18 cellular contexts compared by ENCODE assay signal in the genomic region with DNA sequence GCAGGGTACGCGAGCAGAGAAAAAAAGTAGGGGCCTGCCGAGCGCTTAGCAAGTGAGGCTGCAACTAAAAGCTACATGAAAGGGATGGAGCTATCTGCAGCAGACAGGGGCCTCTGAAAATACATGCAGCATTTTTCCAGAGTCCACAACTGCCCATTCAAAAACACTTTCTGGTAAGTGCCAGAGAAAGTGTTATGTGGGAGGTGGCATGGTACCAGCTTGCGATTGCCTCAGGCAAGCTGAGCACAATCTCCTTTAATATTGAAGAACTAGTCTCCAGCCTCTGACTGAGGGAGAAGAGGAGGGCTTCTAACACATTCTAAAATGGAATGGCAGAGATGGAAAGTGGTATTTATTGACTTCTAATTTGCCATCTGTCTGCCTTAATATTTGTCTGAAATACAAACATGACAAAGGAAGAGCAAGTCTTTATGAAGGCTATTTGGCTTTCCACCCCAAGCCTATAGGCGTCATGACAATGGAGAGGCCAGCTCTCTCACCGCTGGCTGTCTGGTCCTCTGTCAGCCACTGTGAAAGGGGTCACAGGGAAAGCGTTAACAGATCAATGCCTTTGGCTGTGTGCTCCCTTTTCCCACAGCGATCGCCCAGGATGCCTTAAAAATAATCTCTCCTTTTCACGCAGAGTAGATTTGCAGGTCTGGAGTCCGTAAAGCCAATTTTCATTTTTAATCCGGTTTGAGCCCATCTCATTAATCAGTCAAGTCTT.
DNase-seq lines count a peak whose midpoint lies in the region; ATAC-seq and TF ChIP-seq lines count a peak whose summit lies in the region.
"Had no signal": no experiment of that assay in that cellular context is flagged by ENCODE, and none has a peak within 500 bp of the region (broad histone marks: within the 10 kb centered on the region; RNA-seq: fewer than 3 reads in every experiment).

No MANE protein-coding gene starts in this region.

- no peaks in the 10 kb centered on the region for H3K9me3 ChIP-seq in Loucy (ENCODE audit: insufficient read depth, low read depth, low read length)

- H3K79me2 ChIP-seq in Loucy (ENCODE audit: insufficient read depth, low read length): no peaks in the 10 kb centered on the region

- peaks cover 32% of the 10 kb centered on the region for H3K36me3 Mint-ChIP-seq in activated naive CD4-positive, alpha-beta T cell treated with anti-CD3 and anti-CD28 coated beads, Interleukin-2, amount 10 ng/mL, durations not matched to agents 7 days and 5 days
- H3K36me3 Mint-ChIP-seq in activated naive CD4-positive, alpha-beta T cell treated with anti-CD3 and anti-CD28 coated beads for 36 hours (ENCODE audit: low read depth): no peaks in the 10 kb centered on the region
- no peaks in the 10 kb centered on the region for H3K36me3 Mint-ChIP-seq in activated naive CD8-positive, alpha-beta T cell treated with anti-CD3 and anti-CD28 coated beads, Interleukin-2, amount 50 U/mL, for 24 hours (ENCODE audit: low read depth)
- peaks cover 6% of the 10 kb centered on the region for H3K36me3 Mint-ChIP-seq in stimulated activated effector memory CD8-positive, alpha-beta T cell treated with anti-CD3 and anti-CD28 coated beads, Interleukin-12 subunit alpha, Interleukin-12 subunit beta, amount 100 ng/mL, for 72 hours

- CTCF ChIA-PET in activated naive CD4-positive, alpha-beta T cell treated with anti-CD3 and anti-CD28 coated beads, Interleukin-2, amount 10 ng/mL, durations not matched to agents 7 days and 5 days (lab: Charles Lee): interaction anchor here (1.8 to 9.7 kb wide), 3 partner anchors 15 to 22 kb away, joined by 5 to 76 read pairs (median 10); no protein-coding TSS in a partner anchor
- CTCF ChIA-PET in activated naive CD4-positive, alpha-beta T cell treated with anti-CD3 and anti-CD28 coated beads for 36 hours (lab: Charles Lee): interaction anchor here (0.6 to 7.2 kb wide), 6 partner anchors 10 to 109 kb away, joined by 3 to 59 read pairs (median 3); a partner anchor contains a TSS

- no peaks in the 10 kb centered on the region for H3K9me3 Mint-ChIP-seq in activated naive CD4-positive, alpha-beta T cell treated with anti-CD3 and anti-CD28 coated beads, Interleukin-2, amount 10 ng/mL, durations not matched to agents 7 days and 5 days
- H3K9me3 Mint-ChIP-seq in activated naive CD4-positive, alpha-beta T cell treated with anti-CD3 and anti-CD28 coated beads for 36 hours: no peaks in the 10 kb centered on the region
- H3K9me3 Mint-ChIP-seq in activated naive CD8-positive, alpha-beta T cell treated with anti-CD3 and anti-CD28 coated beads, Interleukin-2, amount 50 U/mL, for 24 hours: no peaks in the 10 kb centered on the region
- no peaks in the 10 kb centered on the region for H3K9me3 Mint-ChIP-seq in stimulated activated effector memory CD8-positive, alpha-beta T cell treated with anti-CD3 and anti-CD28 coated beads, Interleukin-12 subunit alpha, Interleukin-12 subunit beta, amount 100 ng/mL, for 72 hours

- ATAC-seq in activated naive CD8-positive, alpha-beta T cell treated with anti-CD3 and anti-CD28 coated beads, Interleukin-2, amount 50 U/mL, for 24 hours: no peak
- no peak for ATAC-seq in stimulated activated effector memory CD8-positive, alpha-beta T cell treated with anti-CD3 and anti-CD28 coated beads, Interleukin-12 subunit alpha, Interleukin-12 subunit beta, amount 100 ng/mL, for 72 hours
- ATAC-seq: Panc1 had no signal

- intact Hi-C loops in activated naive CD4-positive, alpha-beta T cell treated with anti-CD3 and anti-CD28 coated beads for 36 hours (cut with micrococcal nuclease): no loop called here
- intact Hi-C loops in posterior vena cava (cut with DNase I): no loop called here

- peak overlapping the region; percentile 25 for H3K9ac ChIP-seq in Loucy (ENCODE audit: low read depth, low read length, poor library complexity, severe bottlenecking)

- H3K4me1 ChIP-seq in Loucy (ENCODE audit: insufficient read depth, low read length, poor library complexity, severe bottlenecking): peaks cover 86% of the 10 kb centered on the region

- TF ChIP-seq CTCF in Loucy (conservative IDR thresholded peaks at IDR 0.05; ENCODE audit: low read length): no peak

- no peaks in the 10 kb centered on the region for H4K20me1 ChIP-seq in Loucy (ENCODE audit: insufficient read depth, low read length, poor library complexity, severe bottlenecking)

- no peaks in the 10 kb centered on the region for H3F3A ChIP-seq in Loucy (ENCODE audit: low read depth)

- peak overlapping the region; percentile 66 for H3K4me2 ChIP-seq in Loucy (ENCODE audit: low read depth, low read length, poor library complexity, severe bottlenecking)

- peaks cover 96% of the 10 kb centered on the region for H3K4me1 Mint-ChIP-seq in activated naive CD4-positive, alpha-beta T cell treated with anti-CD3 and anti-CD28 coated beads, Interleukin-2, amount 10 ng/mL, durations not matched to agents 7 days and 5 days
- H3K4me1 Mint-ChIP-seq in activated naive CD4-positive, alpha-beta T cell treated with anti-CD3 and anti-CD28 coated beads for 36 hours (ENCODE audit: low read depth): peaks cover 87% of the 10 kb centered on the region
- H3K4me1 Mint-ChIP-seq in activated naive CD8-positive, alpha-beta T cell treated with anti-CD3 and anti-CD28 coated beads, Interleukin-2, amount 50 U/mL, for 24 hours: peaks cover 96% of the 10 kb centered on the region
- H3K4me1 Mint-ChIP-seq in stimulated activated effector memory CD8-positive, alpha-beta T cell treated with anti-CD3 and anti-CD28 coated beads, Interleukin-12 subunit alpha, Interleukin-12 subunit beta, amount 100 ng/mL, for 72 hours: peaks cover 75% of the 10 kb centered on the region

- H3K27ac Mint-ChIP-seq in activated naive CD4-positive, alpha-beta T cell treated with anti-CD3 and anti-CD28 coated beads, Interleukin-2, amount 10 ng/mL, durations not matched to agents 7 days and 5 days: peak overlapping the region; percentile 85
- H3K27ac Mint-ChIP-seq in activated naive CD4-positive, alpha-beta T cell treated with anti-CD3 and anti-CD28 coated beads for 36 hours: no peak overlapping the region
- H3K27ac Mint-ChIP-seq in activated naive CD8-positive, alpha-beta T cell treated with anti-CD3 and anti-CD28 coated beads, Interleukin-2, amount 50 U/mL, for 24 hours: peak overlapping the region; percentile 55
- H3K27ac Mint-ChIP-seq in stimulated activated effector memory CD8-positive, alpha-beta T cell treated with anti-CD3 and anti-CD28 coated beads, Interleukin-12 subunit alpha, Interleukin-12 subunit beta, amount 100 ng/mL, for 72 hours: peak overlapping the region; percentile 3

- no peaks in the 10 kb centered on the region for H3K27me3 ChIP-seq in Loucy (ENCODE audit: insufficient read depth, low read length, poor library complexity, severe bottlenecking)

- H3K27me3 Mint-ChIP-seq in activated naive CD4-positive, alpha-beta T cell treated with anti-CD3 and anti-CD28 coated beads, Interleukin-2, amount 10 ng/mL, durations not matched to agents 7 days and 5 days: no peaks in the 10 kb centered on the region
- no peaks in the 10 kb centered on the region for H3K27me3 Mint-ChIP-seq in activated naive CD4-positive, alpha-beta T cell treated with anti-CD3 and anti-CD28 coated beads for 36 hours (ENCODE audit: low read depth)
- no peaks in the 10 kb centered on the region for H3K27me3 Mint-ChIP-seq in activated naive CD8-positive, alpha-beta T cell treated with anti-CD3 and anti-CD28 coated beads, Interleukin-2, amount 50 U/mL, for 24 hours

- DNase-seq in activated naive CD4-positive, alpha-beta T cell treated with anti-CD3 and anti-CD28 coated beads, Interleukin-2, amount 10 ng/mL, durations not matched to agents 7 days and 5 days: no peak
- DNase-seq in activated naive CD4-positive, alpha-beta T cell treated with anti-CD3 and anti-CD28 coated beads for 36 hours: no peak
- DNase-seq in activated naive CD8-positive, alpha-beta T cell treated with anti-CD3 and anti-CD28 coated beads, Interleukin-2, amount 50 U/mL, for 24 hours: no peak
- DNase-seq in stimulated activated effector memory CD8-positive, alpha-beta T cell treated with anti-CD3 and anti-CD28 coated beads, Interleukin-12 subunit alpha, Interleukin-12 subunit beta, amount 100 ng/mL, for 72 hours (ENCODE audit: low spot score in 2 of 2): no peak
- DNase-seq in midbrain (lab: John Stamatoyannopoulos, UW) (no peak), SHP77 (lab: John Stamatoyannopoulos, UW) (no peak), posterior vena cava (ENCODE audit: low spot score) (no peak)
- DNase-seq: activated CD4-positive, alpha-beta T cell treated with anti-CD3 and anti-CD28 coated beads, Interleukin-2, amount 50 U/mL, for 4 hours; activated gamma-delta T cell; Calu3; HCEC 1CT; NCI-H1048; NCI-H2081; stimulated activated CD4-positive, alpha-beta T cell treated with anti-CD3 and anti-CD28 coated beads, Interleukin-4, amount 100 ng/mL, for 1 hour had no signal

- no peak overlapping the region for H3K4me3 Mint-ChIP-seq in activated naive CD4-positive, alpha-beta T cell treated with anti-CD3 and anti-CD28 coated beads, Interleukin-2, amount 10 ng/mL, durations not matched to agents 7 days and 5 days
- H3K4me3 Mint-ChIP-seq in activated naive CD4-positive, alpha-beta T cell treated with anti-CD3 and anti-CD28 coated beads for 36 hours: no peak overlapping the region
- H3K4me3 Mint-ChIP-seq in activated naive CD8-positive, alpha-beta T cell treated with anti-CD3 and anti-CD28 coated beads, Interleukin-2, amount 50 U/mL, for 24 hours: no peak overlapping the region
- no peak overlapping the region for H3K4me3 Mint-ChIP-seq in stimulated activated effector memory CD8-positive, alpha-beta T cell treated with anti-CD3 and anti-CD28 coated beads, Interleukin-12 subunit alpha, Interleukin-12 subunit beta, amount 100 ng/mL, for 72 hours

- H3K9me2 ChIP-seq in Loucy (replicated peaks; ENCODE audit: low read depth, low read length): no peaks in the 10 kb centered on the region

- peak overlapping the region; percentile 33 for H3K4me3 ChIP-seq in Loucy (ENCODE audit: low read length, poor library complexity, severe bottlenecking)
- H3K4me3 ChIP-seq: SK-N-MC, skin epidermis had no signal

- no peaks in the 10 kb centered on the region for H3K36me3 ChIP-seq in Loucy (ENCODE audit: insufficient read depth, low read length)

- no peak overlapping the region for H2AFZ ChIP-seq in Loucy (ENCODE audit: low read length)
